2 cellular contexts compared by ENCODE assay signal in genomic region chr9:84754461-84754860, GRCh38.
TF ChIP-seq lines count a peak whose summit lies in the region.

No MANE protein-coding gene starts in this region.

TF ChIP-seq in SK-N-SH, 30 proteins besides CTCF, POLR2A, EP300 and RAD21 (continued from another document):
- no peak for TF ChIP-seq FOXM1 (IDR thresholded peaks at IDR 0.05; ENCODE audit: low read depth)

TF ChIP-seq in SK-N-SH treated with all-trans-retinoic acid at 6 μM for 48 hours, 23 proteins besides CTCF, POLR2A, EP300 and RAD21 (continued from another document):
- TF ChIP-seq, protein P1, sequence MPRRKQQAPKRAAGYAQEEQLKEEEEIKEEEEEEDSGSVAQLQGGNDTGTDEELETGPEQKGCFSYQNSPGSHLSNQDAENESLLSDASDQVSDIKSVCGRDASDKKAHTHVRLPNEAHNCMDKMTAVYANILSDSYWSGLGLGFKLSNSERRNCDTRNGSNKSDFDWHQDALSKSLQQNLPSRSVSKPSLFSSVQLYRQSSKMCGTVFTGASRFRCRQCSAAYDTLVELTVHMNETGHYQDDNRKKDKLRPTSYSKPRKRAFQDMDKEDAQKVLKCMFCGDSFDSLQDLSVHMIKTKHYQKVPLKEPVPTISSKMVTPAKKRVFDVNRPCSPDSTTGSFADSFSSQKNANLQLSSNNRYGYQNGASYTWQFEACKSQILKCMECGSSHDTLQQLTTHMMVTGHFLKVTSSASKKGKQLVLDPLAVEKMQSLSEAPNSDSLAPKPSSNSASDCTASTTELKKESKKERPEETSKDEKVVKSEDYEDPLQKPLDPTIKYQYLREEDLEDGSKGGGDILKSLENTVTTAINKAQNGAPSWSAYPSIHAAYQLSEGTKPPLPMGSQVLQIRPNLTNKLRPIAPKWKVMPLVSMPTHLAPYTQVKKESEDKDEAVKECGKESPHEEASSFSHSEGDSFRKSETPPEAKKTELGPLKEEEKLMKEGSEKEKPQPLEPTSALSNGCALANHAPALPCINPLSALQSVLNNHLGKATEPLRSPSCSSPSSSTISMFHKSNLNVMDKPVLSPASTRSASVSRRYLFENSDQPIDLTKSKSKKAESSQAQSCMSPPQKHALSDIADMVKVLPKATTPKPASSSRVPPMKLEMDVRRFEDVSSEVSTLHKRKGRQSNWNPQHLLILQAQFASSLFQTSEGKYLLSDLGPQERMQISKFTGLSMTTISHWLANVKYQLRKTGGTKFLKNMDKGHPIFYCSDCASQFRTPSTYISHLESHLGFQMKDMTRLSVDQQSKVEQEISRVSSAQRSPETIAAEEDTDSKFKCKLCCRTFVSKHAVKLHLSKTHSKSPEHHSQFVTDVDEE (CRISPR knock-in tag; IDR thresholded peaks at IDR 0.05), result no peak
